In genomic region chr17:13329421-13329820, GRCh38 we compare ENCODE assay signal across 34 cellular contexts.
"Had no signal": no experiment of that assay in that cellular context is flagged by ENCODE, and none has a peak within 500 bp of the region (broad histone marks: within the 10 kb centered on the region; RNA-seq: fewer than 3 reads in every experiment).

No MANE protein-coding gene starts in this region.

- H3K36me3 ChIP-seq: MG63 had no signal

- H3K27me3 ChIP-seq: MG63 had no signal

- H3K4me3 ChIP-seq: MG63 had no signal

- H3K9me3 ChIP-seq: MG63 had no signal

- DNase-seq: Karpas-422, Kasumi-1, MG63, MM.1S, MV-4-11, NCI-H1048, NCI-H1092, NCI-H1092 treated with DMSO at 0.1 percent for 48 hours, NCI-H1105, NCI-H1105 treated with DMSO at 0.1 percent for 48 hours, NCI-H1417, NCI-H1417 treated with DMSO at 0.1 percent for 48 hours, NCI-H1436, NCI-H1436 treated with DMSO at 0.1 percent for 48 hours, NCI-H146, NCI-H1694, NCI-H1694 treated with DMSO at 0.1 percent for 48 hours, NCI-H187, NCI-H187 treated with DMSO at 0.1 percent for 48 hours, NCI-H1930, NCI-H2029, NCI-H2029 treated with DMSO at 0.1 percent for 48 hours, NCI-H2081, NCI-H2081 treated with DMSO at 0.1 percent for 48 hours, NCI-H2107, NCI-H2171, NCI-H2171 treated with DMSO at 0.1 percent for 48 hours, NCI-H2227 treated with DMSO at 0.1 percent for 48 hours, NCI-H226, NCI-H345, NCI-H446, NCI-H446 treated with DMSO at 0.1 percent for 48 hours, NCI-H510A, NCI-H510A treated with DMSO at 0.1 percent for 48 hours had no signal
